In the genomic region with DNA sequence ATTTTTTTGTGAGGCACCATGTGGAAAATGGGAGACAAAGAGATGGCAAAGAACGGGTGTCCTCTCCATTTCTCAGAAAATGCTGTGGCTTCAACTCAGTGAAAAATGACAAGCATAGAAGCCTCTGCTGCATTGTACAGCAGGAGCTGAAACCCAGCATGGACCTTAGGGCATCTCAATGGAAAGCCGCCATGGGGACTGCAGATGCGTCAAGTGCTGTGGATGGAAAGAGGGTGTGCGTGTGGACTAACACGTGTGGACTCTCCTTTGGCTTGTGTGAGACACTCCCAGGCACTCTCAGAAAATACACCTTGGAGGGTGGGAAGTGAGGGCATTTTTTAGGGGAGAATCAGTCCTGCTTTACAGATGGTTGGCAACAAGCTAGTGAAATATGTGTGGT, we compare ENCODE assay signal across 1 cellular context.
TF ChIP-seq lines count a peak whose summit lies in the region.

No MANE protein-coding gene starts in this region.

TF ChIP-seq in HepG2, 621 proteins besides CTCF, POLR2A, EP300 and RAD21:
- TF ChIP-seq, protein P1, sequence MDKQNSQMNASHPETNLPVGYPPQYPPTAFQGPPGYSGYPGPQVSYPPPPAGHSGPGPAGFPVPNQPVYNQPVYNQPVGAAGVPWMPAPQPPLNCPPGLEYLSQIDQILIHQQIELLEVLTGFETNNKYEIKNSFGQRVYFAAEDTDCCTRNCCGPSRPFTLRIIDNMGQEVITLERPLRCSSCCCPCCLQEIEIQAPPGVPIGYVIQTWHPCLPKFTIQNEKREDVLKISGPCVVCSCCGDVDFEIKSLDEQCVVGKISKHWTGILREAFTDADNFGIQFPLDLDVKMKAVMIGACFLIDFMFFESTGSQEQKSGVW (CRISPR knock-in tag; IDR thresholded peaks at IDR 0.05; ENCODE audit: borderline replicate concordance), result no peak
- 0 out of 2 replicates have a peak, but pooled peaks have one; percentile 39 for TF ChIP-seq ZMYM2 (CRISPR knock-in tag; IDR thresholded peaks at IDR 0.05)
- TF ChIP-seq, protein P2, sequence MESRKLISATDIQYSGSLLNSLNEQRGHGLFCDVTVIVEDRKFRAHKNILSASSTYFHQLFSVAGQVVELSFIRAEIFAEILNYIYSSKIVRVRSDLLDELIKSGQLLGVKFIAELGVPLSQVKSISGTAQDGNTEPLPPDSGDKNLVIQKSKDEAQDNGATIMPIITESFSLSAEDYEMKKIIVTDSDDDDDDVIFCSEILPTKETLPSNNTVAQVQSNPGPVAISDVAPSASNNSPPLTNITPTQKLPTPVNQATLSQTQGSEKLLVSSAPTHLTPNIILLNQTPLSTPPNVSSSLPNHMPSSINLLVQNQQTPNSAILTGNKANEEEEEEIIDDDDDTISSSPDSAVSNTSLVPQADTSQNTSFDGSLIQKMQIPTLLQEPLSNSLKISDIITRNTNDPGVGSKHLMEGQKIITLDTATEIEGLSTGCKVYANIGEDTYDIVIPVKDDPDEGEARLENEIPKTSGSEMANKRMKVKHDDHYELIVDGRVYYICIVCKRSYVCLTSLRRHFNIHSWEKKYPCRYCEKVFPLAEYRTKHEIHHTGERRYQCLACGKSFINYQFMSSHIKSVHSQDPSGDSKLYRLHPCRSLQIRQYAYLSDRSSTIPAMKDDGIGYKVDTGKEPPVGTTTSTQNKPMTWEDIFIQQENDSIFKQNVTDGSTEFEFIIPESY (CRISPR knock-in tag; IDR thresholded peaks at IDR 0.05), result 0 out of 2 replicates have a peak, but pooled peaks have one; percentile 53
- TF ChIP-seq ZNF512 (CRISPR knock-in tag; IDR thresholded peaks at IDR 0.05), result 0 out of 2 replicates have a peak, but pooled peaks have one; percentile 22
- 0 out of 2 replicates have a peak, but pooled peaks have one; percentile 51 for TF ChIP-seq NFATC3 (CRISPR knock-in tag; IDR thresholded peaks at IDR 0.05)
TF ChIP-seq in HepG2: peak in this region for 4.
